ENCODE assay signal across 1 cellular context in the genomic region with DNA sequence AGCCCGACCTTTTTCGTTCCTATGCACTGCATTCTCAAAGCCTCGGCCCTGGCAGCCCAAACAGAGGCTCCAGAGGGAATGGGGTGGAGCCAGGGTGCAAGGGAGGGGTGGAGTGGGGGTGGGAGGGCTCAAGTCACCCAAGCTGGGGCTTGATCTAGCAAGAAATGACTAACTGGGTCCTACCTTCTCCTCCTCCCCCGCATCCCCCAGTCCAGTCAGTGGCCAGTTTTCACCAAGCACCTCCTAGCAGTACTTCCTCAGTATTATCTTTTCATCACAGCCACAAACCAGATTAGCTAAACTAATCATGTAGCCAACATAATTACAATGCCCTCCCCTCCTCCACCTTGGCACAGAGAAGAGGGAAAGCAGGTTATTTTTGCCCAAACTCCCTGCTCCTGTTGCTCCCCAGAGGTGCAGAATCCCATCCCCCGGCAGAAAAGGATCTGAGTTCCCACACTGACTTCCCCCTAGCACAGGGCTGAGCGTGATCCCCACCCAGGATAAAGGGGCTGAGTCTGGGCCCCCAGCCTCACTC.
TF ChIP-seq lines count a peak whose summit lies in the region.

No MANE protein-coding gene starts in this region.

TF ChIP-seq in HEK293, 187 proteins besides CTCF, POLR2A, EP300 and RAD21 (continued from another document and continues in another):
- TF ChIP-seq, protein P1, sequence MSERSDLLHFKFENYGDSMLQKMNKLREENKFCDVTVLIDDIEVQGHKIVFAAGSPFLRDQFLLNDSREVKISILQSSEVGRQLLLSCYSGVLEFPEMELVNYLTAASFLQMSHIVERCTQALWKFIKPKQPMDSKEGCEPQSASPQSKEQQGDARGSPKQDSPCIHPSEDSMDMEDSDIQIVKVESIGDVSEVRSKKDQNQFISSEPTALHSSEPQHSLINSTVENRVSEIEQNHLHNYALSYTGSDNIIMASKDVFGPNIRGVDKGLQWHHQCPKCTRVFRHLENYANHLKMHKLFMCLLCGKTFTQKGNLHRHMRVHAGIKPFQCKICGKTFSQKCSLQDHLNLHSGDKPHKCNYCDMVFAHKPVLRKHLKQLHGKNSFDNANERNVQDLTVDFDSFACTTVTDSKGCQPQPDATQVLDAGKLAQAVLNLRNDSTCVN (tag by site-specific recombination; optimal IDR thresholded peaks at IDR 0.05): no peak
- TF ChIP-seq, protein P2, sequence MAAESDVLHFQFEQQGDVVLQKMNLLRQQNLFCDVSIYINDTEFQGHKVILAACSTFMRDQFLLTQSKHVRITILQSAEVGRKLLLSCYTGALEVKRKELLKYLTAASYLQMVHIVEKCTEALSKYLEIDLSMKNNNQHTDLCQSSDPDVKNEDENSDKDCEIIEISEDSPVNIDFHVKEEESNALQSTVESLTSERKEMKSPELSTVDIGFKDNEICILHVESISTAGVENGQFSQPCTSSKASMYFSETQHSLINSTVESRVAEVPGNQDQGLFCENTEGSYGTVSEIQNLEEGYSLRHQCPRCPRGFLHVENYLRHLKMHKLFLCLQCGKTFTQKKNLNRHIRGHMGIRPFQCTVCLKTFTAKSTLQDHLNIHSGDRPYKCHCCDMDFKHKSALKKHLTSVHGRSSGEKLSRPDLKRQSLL (tag by site-specific recombination; IDR thresholded peaks at IDR 0.05): no peak
- no peak for TF ChIP-seq ZNF311 (tag by site-specific recombination; IDR thresholded peaks at IDR 0.05; ENCODE audit: borderline replicate concordance)
- TF ChIP-seq, protein P3, sequence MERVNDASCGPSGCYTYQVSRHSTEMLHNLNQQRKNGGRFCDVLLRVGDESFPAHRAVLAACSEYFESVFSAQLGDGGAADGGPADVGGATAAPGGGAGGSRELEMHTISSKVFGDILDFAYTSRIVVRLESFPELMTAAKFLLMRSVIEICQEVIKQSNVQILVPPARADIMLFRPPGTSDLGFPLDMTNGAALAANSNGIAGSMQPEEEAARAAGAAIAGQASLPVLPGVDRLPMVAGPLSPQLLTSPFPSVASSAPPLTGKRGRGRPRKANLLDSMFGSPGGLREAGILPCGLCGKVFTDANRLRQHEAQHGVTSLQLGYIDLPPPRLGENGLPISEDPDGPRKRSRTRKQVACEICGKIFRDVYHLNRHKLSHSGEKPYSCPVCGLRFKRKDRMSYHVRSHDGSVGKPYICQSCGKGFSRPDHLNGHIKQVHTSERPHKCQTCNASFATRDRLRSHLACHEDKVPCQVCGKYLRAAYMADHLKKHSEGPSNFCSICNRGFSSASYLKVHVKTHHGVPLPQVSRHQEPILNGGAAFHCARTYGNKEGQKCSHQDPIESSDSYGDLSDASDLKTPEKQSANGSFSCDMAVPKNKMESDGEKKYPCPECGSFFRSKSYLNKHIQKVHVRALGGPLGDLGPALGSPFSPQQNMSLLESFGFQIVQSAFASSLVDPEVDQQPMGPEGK (tag by site-specific recombination; IDR thresholded peaks at IDR 0.05): peak; percentile 76
- TF ChIP-seq YY1 (tag by site-specific recombination; IDR thresholded peaks at IDR 0.05): no peak
- no peak for TF ChIP-seq ZNF10 (tag by site-specific recombination; IDR thresholded peaks at IDR 0.05)
- no peak for TF ChIP-seq ZBTB7A (tag by site-specific recombination; IDR thresholded peaks at IDR 0.05; ENCODE audit: low read depth)
- no peak for TF ChIP-seq ZNF266 (tag by site-specific recombination; IDR thresholded peaks at IDR 0.05; ENCODE audit: low read depth)
- TF ChIP-seq, protein P4, sequence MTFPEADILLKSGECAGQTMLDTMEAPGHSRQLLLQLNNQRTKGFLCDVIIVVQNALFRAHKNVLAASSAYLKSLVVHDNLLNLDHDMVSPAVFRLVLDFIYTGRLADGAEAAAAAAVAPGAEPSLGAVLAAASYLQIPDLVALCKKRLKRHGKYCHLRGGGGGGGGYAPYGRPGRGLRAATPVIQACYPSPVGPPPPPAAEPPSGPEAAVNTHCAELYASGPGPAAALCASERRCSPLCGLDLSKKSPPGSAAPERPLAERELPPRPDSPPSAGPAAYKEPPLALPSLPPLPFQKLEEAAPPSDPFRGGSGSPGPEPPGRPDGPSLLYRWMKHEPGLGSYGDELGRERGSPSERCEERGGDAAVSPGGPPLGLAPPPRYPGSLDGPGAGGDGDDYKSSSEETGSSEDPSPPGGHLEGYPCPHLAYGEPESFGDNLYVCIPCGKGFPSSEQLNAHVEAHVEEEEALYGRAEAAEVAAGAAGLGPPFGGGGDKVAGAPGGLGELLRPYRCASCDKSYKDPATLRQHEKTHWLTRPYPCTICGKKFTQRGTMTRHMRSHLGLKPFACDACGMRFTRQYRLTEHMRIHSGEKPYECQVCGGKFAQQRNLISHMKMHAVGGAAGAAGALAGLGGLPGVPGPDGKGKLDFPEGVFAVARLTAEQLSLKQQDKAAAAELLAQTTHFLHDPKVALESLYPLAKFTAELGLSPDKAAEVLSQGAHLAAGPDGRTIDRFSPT (tag by site-specific recombination; IDR thresholded peaks at IDR 0.05): no peak
- no peak for TF ChIP-seq ZNF223 (tag by site-specific recombination; IDR thresholded peaks at IDR 0.05)
- TF ChIP-seq, protein P5, sequence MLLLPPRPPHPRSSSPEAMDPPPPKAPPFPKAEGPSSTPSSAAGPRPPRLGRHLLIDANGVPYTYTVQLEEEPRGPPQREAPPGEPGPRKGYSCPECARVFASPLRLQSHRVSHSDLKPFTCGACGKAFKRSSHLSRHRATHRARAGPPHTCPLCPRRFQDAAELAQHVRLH (tag by site-specific recombination; IDR thresholded peaks at IDR 0.05): no peak
- no peak for TF ChIP-seq ZNF514 (tag by site-specific recombination; IDR thresholded peaks at IDR 0.05)
- no peak for TF ChIP-seq ZNF791 (tag by site-specific recombination; IDR thresholded peaks at IDR 0.05)
- TF ChIP-seq PRDM1 (tag by site-specific recombination; IDR thresholded peaks at IDR 0.05): peak; percentile 21; the same call in 1 of the 2 replicates
- TF ChIP-seq, protein P6, sequence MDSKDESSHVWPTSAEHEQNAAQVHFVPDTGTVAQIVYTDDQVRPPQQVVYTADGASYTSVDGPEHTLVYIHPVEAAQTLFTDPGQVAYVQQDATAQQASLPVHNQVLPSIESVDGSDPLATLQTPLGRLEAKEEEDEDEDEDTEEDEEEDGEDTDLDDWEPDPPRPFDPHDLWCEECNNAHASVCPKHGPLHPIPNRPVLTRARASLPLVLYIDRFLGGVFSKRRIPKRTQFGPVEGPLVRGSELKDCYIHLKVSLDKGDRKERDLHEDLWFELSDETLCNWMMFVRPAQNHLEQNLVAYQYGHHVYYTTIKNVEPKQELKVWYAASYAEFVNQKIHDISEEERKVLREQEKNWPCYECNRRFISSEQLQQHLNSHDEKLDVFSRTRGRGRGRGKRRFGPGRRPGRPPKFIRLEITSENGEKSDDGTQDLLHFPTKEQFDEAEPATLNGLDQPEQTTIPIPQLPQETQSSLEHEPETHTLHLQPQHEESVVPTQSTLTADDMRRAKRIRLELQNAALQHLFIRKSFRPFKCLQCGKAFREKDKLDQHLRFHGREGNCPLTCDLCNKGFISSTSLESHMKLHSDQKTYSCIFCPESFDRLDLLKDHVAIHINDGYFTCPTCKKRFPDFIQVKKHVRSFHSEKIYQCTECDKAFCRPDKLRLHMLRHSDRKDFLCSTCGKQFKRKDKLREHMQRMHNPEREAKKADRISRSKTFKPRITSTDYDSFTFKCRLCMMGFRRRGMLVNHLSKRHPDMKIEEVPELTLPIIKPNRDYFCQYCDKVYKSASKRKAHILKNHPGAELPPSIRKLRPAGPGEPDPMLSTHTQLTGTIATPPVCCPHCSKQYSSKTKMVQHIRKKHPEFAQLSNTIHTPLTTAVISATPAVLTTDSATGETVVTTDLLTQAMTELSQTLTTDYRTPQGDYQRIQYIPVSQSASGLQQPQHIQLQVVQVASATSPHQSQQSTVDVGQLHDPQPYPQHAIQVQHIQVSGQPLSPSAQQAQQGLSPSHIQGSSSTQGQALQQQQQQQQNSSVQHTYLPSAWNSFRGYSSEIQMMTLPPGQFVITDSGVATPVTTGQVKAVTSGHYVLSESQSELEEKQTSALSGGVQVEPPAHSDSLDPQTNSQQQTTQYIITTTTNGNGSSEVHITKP (tag by site-specific recombination; IDR thresholded peaks at IDR 0.05): peak; percentile 93
- TF ChIP-seq ZNF394 (tag by site-specific recombination; IDR thresholded peaks at IDR 0.05; ENCODE audit: borderline replicate concordance): no peak
- no peak for TF ChIP-seq KLF7 (tag by site-specific recombination; IDR thresholded peaks at IDR 0.05; ENCODE audit: borderline replicate concordance)
- TF ChIP-seq, protein P7, sequence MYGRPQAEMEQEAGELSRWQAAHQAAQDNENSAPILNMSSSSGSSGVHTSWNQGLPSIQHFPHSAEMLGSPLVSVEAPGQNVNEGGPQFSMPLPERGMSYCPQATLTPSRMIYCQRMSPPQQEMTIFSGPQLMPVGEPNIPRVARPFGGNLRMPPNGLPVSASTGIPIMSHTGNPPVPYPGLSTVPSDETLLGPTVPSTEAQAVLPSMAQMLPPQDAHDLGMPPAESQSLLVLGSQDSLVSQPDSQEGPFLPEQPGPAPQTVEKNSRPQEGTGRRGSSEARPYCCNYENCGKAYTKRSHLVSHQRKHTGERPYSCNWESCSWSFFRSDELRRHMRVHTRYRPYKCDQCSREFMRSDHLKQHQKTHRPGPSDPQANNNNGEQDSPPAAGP (tag by site-specific recombination; IDR thresholded peaks at IDR 0.05): no peak
- TF ChIP-seq ZBTB17 (tag by site-specific recombination; IDR thresholded peaks at IDR 0.05): peak; percentile 58
- no peak for TF ChIP-seq ZBTB8A (tag by site-specific recombination; IDR thresholded peaks at IDR 0.05)
- no peak for TF ChIP-seq ZNF292 (tag by site-specific recombination; IDR thresholded peaks at IDR 0.05; ENCODE audit: borderline replicate concordance, low read depth)
- TF ChIP-seq ZNF302 (tag by site-specific recombination; IDR thresholded peaks at IDR 0.05; ENCODE audit: low read depth): no peak
- TF ChIP-seq ZNF843 (tag by site-specific recombination; IDR thresholded peaks at IDR 0.05): 0 out of 2 replicates have a peak, but pooled peaks have one; percentile 49
- TF ChIP-seq REPIN1 (tag by site-specific recombination; IDR thresholded peaks at IDR 0.05; ENCODE audit: low read depth): no peak
- TF ChIP-seq, protein P8, sequence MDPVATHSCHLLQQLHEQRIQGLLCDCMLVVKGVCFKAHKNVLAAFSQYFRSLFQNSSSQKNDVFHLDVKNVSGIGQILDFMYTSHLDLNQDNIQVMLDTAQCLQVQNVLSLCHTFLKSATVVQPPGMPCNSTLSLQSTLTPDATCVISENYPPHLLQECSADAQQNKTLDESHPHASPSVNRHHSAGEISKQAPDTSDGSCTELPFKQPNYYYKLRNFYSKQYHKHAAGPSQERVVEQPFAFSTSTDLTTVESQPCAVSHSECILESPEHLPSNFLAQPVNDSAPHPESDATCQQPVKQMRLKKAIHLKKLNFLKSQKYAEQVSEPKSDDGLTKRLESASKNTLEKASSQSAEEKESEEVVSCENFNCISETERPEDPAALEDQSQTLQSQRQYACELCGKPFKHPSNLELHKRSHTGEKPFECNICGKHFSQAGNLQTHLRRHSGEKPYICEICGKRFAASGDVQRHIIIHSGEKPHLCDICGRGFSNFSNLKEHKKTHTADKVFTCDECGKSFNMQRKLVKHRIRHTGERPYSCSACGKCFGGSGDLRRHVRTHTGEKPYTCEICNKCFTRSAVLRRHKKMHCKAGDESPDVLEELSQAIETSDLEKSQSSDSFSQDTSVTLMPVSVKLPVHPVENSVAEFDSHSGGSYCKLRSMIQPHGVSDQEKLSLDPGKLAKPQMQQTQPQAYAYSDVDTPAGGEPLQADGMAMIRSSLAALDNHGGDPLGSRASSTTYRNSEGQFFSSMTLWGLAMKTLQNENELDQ (tag by site-specific recombination; IDR thresholded peaks at IDR 0.05; ENCODE audit: low read depth): no peak
- TF ChIP-seq, protein P9, sequence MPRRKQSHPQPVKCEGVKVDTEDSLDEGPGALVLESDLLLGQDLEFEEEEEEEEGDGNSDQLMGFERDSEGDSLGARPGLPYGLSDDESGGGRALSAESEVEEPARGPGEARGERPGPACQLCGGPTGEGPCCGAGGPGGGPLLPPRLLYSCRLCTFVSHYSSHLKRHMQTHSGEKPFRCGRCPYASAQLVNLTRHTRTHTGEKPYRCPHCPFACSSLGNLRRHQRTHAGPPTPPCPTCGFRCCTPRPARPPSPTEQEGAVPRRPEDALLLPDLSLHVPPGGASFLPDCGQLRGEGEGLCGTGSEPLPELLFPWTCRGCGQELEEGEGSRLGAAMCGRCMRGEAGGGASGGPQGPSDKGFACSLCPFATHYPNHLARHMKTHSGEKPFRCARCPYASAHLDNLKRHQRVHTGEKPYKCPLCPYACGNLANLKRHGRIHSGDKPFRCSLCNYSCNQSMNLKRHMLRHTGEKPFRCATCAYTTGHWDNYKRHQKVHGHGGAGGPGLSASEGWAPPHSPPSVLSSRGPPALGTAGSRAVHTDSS (tag by site-specific recombination; IDR thresholded peaks at IDR 0.05): no peak
- TF ChIP-seq ZNF175 (tag by site-specific recombination; IDR thresholded peaks at IDR 0.05): no peak
- TF ChIP-seq, protein P10, sequence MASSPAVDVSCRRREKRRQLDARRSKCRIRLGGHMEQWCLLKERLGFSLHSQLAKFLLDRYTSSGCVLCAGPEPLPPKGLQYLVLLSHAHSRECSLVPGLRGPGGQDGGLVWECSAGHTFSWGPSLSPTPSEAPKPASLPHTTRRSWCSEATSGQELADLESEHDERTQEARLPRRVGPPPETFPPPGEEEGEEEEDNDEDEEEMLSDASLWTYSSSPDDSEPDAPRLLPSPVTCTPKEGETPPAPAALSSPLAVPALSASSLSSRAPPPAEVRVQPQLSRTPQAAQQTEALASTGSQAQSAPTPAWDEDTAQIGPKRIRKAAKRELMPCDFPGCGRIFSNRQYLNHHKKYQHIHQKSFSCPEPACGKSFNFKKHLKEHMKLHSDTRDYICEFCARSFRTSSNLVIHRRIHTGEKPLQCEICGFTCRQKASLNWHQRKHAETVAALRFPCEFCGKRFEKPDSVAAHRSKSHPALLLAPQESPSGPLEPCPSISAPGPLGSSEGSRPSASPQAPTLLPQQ (tag by site-specific recombination; IDR thresholded peaks at IDR 0.05): no peak
- peak; percentile 73 for TF ChIP-seq EGR2 (tag by site-specific recombination; IDR thresholded peaks at IDR 0.05; ENCODE audit: low read depth)
- TF ChIP-seq ZNF169 (tag by site-specific recombination; IDR thresholded peaks at IDR 0.05): no peak
- no peak for TF ChIP-seq ZNF768 (tag by site-specific recombination; IDR thresholded peaks at IDR 0.05)
- TF ChIP-seq ZFHX2 (tag by site-specific recombination; conservative IDR thresholded peaks at IDR 0.05): peak; percentile 75
- TF ChIP-seq, protein P11, sequence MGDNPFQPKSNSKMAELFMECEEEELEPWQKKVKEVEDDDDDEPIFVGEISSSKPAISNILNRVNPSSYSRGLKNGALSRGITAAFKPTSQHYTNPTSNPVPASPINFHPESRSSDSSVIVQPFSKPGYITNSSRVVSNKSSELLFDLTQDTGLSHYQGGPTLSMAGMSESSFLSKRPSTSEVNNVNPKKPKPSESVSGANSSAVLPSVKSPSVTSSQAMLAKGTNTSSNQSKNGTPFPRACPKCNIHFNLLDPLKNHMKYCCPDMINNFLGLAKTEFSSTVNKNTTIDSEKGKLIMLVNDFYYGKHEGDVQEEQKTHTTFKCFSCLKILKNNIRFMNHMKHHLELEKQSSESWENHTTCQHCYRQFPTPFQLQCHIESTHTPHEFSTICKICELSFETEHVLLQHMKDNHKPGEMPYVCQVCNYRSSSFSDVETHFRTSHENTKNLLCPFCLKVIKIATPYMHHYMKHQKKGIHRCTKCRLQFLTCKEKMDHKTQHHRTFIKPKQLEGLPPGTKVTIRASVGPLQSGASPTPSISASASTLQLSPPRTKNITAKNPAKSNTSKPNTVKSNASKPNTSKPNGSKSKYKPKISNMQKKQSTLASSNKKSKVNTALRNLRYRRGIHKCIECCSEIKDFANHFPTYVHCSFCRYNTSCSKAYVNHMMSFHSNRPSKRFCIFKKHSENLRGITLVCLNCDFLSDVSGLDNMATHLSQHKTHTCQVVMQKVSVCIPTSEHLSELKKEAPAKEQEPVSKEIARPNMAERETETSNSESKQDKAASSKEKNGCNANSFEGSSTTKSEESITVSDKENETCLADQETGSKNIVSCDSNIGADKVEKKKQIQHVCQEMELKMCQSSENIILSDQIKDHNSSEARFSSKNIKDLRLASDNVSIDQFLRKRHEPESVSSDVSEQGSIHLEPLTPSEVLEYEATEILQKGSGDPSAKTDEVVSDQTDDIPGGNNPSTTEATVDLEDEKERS (tag by site-specific recombination; IDR thresholded peaks at IDR 0.05): no peak
